In genomic region chr6:30160791-30161261, GRCh38 we compare ENCODE assay signal across 25 cellular contexts. TPM values are rescaled to one million over a fixed set of nuclear protein-coding genes. Genes with fewer than 3 reads are reported as not detected.
DNase-seq lines count a peak whose midpoint lies in the region; ATAC-seq, FAIRE-seq and TF ChIP-seq lines count a peak whose summit lies in the region.
"Had no signal": no experiment of that assay in that cellular context is flagged by ENCODE, and none has a peak within 500 bp of the region (broad histone marks: within the 10 kb centered on the region; RNA-seq: fewer than 3 reads in every experiment).

TRIM10 (minus strand) TSS chr6:30161211; CDS start chr6:30160858, 353 bp downstream.

- peaks cover 41% of the 10 kb centered on the region for H3K4me1 Mint-ChIP-seq in T-helper 1 cell treated with Interleukin-12 subunit alpha and Interleukin-12 subunit beta and Interleukin-4 antibody, amounts not matched to agents 30 μg/mL and 1 μg/mL, for 36 hours (ENCODE audit: low read depth)
- H3K4me1 Mint-ChIP-seq in H9 = no peaks in the 10 kb centered on the region
- H3K4me1 Mint-ChIP-seq in stimulated activated naive B cell treated with anti-CD40 and anti-IgM and Interleukin-4, amounts not matched to agents 10 μg/mL and 1 μg/mL and 100 μg/mL, for 72 hours = peaks cover 9 to 11% of the 10 kb centered on the region in 2 donors

- H3T11ph ChIP-seq in H9 (ENCODE audit: low read length) = no peak within 1 kb of the TSS

- no peaks in the 10 kb centered on the region for H3K23me2 ChIP-seq in H9 (ENCODE audit: insufficient read length, low read depth, low read length, poor library complexity, severe bottlenecking)

- no peak for FAIRE-seq in pancreas (lab: Jason Lieb, UNC)
- FAIRE-seq: A549, GM12878, H54, HTR-8/SVneo had no signal

- H2BK5ac ChIP-seq in H9 (ENCODE audit: insufficient read length, low read length) = no peak within 1 kb of the TSS

- H3K27ac ChIP-seq in H9 (ENCODE audit: insufficient read length, low read depth, low read length) (no peak within 1 kb of the TSS), esophagus muscularis mucosa (replicated peaks in 1 of 4) (no peak within 1 kb of the TSS), pancreas (no peak within 1 kb of the TSS)
- H3K27ac ChIP-seq: 22Rv1, A549, C4-2B had no signal

- peaks cover 3% of the 10 kb centered on the region; the same call in 1 of the 2 replicates for H3K4me1 ChIP-seq in H9 (ENCODE audit: insufficient read depth, low read length)
- H3K4me1 ChIP-seq in esophagus muscularis mucosa = peaks cover 0 to 10% (median 5%) of the 10 kb centered on the region in 4 donors
- H3K4me1 ChIP-seq in pancreas = no peaks in the 10 kb centered on the region

- H3K36me3 ChIP-seq in esophagus muscularis mucosa (no peaks in the 10 kb centered on the region), pancreas (no peaks in the 10 kb centered on the region)

- no peaks in the 10 kb centered on the region for H3K9me3 ChIP-seq in H9 (ENCODE audit: control insufficient read depth, low read depth, low read length)
- H3K9me3 ChIP-seq in esophagus muscularis mucosa = no peaks in the 10 kb centered on the region
- H3K9me3 ChIP-seq in pancreas = no peaks in the 10 kb centered on the region
- H3K9me3 ChIP-seq: A549 had no signal

- H2BK20ac ChIP-seq in H9 (ENCODE audit: low read depth, low read length, poor library complexity, severe bottlenecking) = no peak within 1 kb of the TSS

- no peak within 1 kb of the TSS for H3K9ac ChIP-seq in H9 (ENCODE audit: extremely low read depth, insufficient read length, low read length)

- H2AFZ ChIP-seq in H9 (ENCODE audit: low read length) = no peak within 1 kb of the TSS
- H2AFZ ChIP-seq: GM23338 had no signal

- H3K9me3 Mint-ChIP-seq in T-helper 1 cell treated with Interleukin-12 subunit alpha and Interleukin-12 subunit beta and Interleukin-4 antibody, amounts not matched to agents 30 μg/mL and 1 μg/mL, for 36 hours = no peaks in the 10 kb centered on the region
- no peaks in the 10 kb centered on the region for H3K9me3 Mint-ChIP-seq in H9
- H3K9me3 Mint-ChIP-seq in stimulated activated naive B cell treated with anti-CD40 and anti-IgM and Interleukin-4, amounts not matched to agents 10 μg/mL and 1 μg/mL and 100 μg/mL, for 72 hours = no peaks in the 10 kb centered on the region
- H3K9me3 Mint-ChIP-seq: CD4-positive, alpha-beta memory T cell; GM23338; HFFc6; IgD-negative memory B cell had no signal

- no peak within 1 kb of the TSS for H3K4me3 ChIP-seq in esophagus muscularis mucosa
- H3K4me3 ChIP-seq in pancreas = no peak within 1 kb of the TSS
- H3K4me3 ChIP-seq: A549, GM12878, GM23338 had no signal

- no peaks in the 10 kb centered on the region for H3K79me2 ChIP-seq in H9 (ENCODE audit: insufficient read depth, low read length)

- intact Hi-C loops in esophagus muscularis mucosa (cut with DNase I) = no loop called here
- intact Hi-C loops in pancreas (cut with DNase I) = no loop called here

- no peaks in the 10 kb centered on the region for H3K27me3 ChIP-seq in H9 (ENCODE audit: insufficient read depth, low read length)
- peaks cover 0 to 32% (median 0%) of the 10 kb centered on the region in 4 donors for H3K27me3 ChIP-seq in esophagus muscularis mucosa
- no peaks in the 10 kb centered on the region for H3K27me3 ChIP-seq in pancreas

- H4K8ac ChIP-seq in H9 (replicated peaks; ENCODE audit: insufficient read length, low read depth, low read length) = peak within 1 kb of the TSS; percentile 51

- no peak within 1 kb of the TSS for H2BK120ac ChIP-seq in H9 (ENCODE audit: low read depth, low read length, poor library complexity, severe bottlenecking)

- no peak within 1 kb of the TSS for H2BK15ac ChIP-seq in H9 (ENCODE audit: low read depth, low read length)

- TF ChIP-seq POLR2A in esophagus muscularis mucosa (IDR thresholded peaks at IDR 0.05; ENCODE audit: low read depth) = no peak

- no peak within 1 kb of the TSS for H4K5ac ChIP-seq in H9 (ENCODE audit: insufficient read length, low read depth, low read length)

- no peak within 1 kb of the TSS for H3K4me2 ChIP-seq in H9 (ENCODE audit: insufficient read depth, insufficient read length, low read length)
- H3K4me2 ChIP-seq: GM23338 had no signal

- H2AK5ac ChIP-seq in H9 (ENCODE audit: insufficient read length, low read length) = no peak within 1 kb of the TSS

- H4K20me1 ChIP-seq in H9 (ENCODE audit: control insufficient read depth, insufficient read depth, insufficient read length) = no peaks in the 10 kb centered on the region

- H3K23ac ChIP-seq in H9 (ENCODE audit: insufficient read length, low read depth, low read length) = no peak within 1 kb of the TSS

- no peak within 1 kb of the TSS for H3K18ac ChIP-seq in H9 (ENCODE audit: insufficient read length, low read depth, low read length)

- WGBS in H9 (ENCODE audit: extremely low coverage, insufficient read length, low lambda C conversion rate) = no CpG with 5 or more reads among the region's 2 CpGs
- 63% methylated on average over 2 of the region's 2 CpGs for WGBS in esophagus muscularis mucosa
- WGBS in pancreas, 2 donors = 54 to 65% methylated on average over 2 of the region's 2 CpGs

- no peak within 1 kb of the TSS; the same call in 1 of the 2 replicates for H3K14ac ChIP-seq in H9 (ENCODE audit: insufficient read depth, low read length)

- no peaks in the 10 kb centered on the region for H3K36me3 Mint-ChIP-seq in T-helper 1 cell treated with Interleukin-12 subunit alpha and Interleukin-12 subunit beta and Interleukin-4 antibody, amounts not matched to agents 30 μg/mL and 1 μg/mL, for 36 hours (ENCODE audit: low read depth)
- no peaks in the 10 kb centered on the region for H3K36me3 Mint-ChIP-seq in H9 (ENCODE audit: insufficient read depth in 1 of 3, low read depth in 3 of 3)
- no peaks in the 10 kb centered on the region for H3K36me3 Mint-ChIP-seq in stimulated activated naive B cell treated with anti-CD40 and anti-IgM and Interleukin-4, amounts not matched to agents 10 μg/mL and 1 μg/mL and 100 μg/mL, for 72 hours
- H3K36me3 Mint-ChIP-seq: CD4-positive, alpha-beta memory T cell had no signal

- no peak within 1 kb of the TSS for H3K4ac ChIP-seq in H9 (ENCODE audit: low read depth, low read length)

- no peak for TF ChIP-seq CTCF in H9 (conservative IDR thresholded peaks at IDR 0.05)
- no peak for TF ChIP-seq CTCF in esophagus muscularis mucosa (IDR thresholded peaks at IDR 0.05)
- no peak for TF ChIP-seq CTCF in pancreas (IDR thresholded peaks at IDR 0.05)

- peak within 1 kb of the TSS; percentile 22 for H3K27ac Mint-ChIP-seq in T-helper 1 cell treated with Interleukin-12 subunit alpha and Interleukin-12 subunit beta and Interleukin-4 antibody, amounts not matched to agents 30 μg/mL and 1 μg/mL, for 36 hours
- no peak within 1 kb of the TSS for H3K27ac Mint-ChIP-seq in H9
- peak within 1 kb of the TSS; percentile 26 for H3K27ac Mint-ChIP-seq in stimulated activated naive B cell treated with anti-CD40 and anti-IgM and Interleukin-4, amounts not matched to agents 10 μg/mL and 1 μg/mL and 100 μg/mL, for 72 hours
- H3K27ac Mint-ChIP-seq: GM23338, HFFc6, IgD-negative memory B cell had no signal

- no peaks in the 10 kb centered on the region for H3K79me1 ChIP-seq in H9 (ENCODE audit: insufficient read depth, low read depth, low read length, poor library complexity, severe bottlenecking)

- H3K4me3 Mint-ChIP-seq in T-helper 1 cell treated with Interleukin-12 subunit alpha and Interleukin-12 subunit beta and Interleukin-4 antibody, amounts not matched to agents 30 μg/mL and 1 μg/mL, for 36 hours = no peak within 1 kb of the TSS
- H3K4me3 Mint-ChIP-seq in H9 = no peak within 1 kb of the TSS
- no peak within 1 kb of the TSS for H3K4me3 Mint-ChIP-seq in stimulated activated naive B cell treated with anti-CD40 and anti-IgM and Interleukin-4, amounts not matched to agents 10 μg/mL and 1 μg/mL and 100 μg/mL, for 72 hours
- H3K4me3 Mint-ChIP-seq: GM23338, HFFc6 had no signal

- no peak for TF ChIP-seq EP300 in esophagus muscularis mucosa (IDR thresholded peaks at IDR 0.05)

- H3K27me3 Mint-ChIP-seq in T-helper 1 cell treated with Interleukin-12 subunit alpha and Interleukin-12 subunit beta and Interleukin-4 antibody, amounts not matched to agents 30 μg/mL and 1 μg/mL, for 36 hours (ENCODE audit: low read depth) = no peaks in the 10 kb centered on the region
- peaks cover 49% of the 10 kb centered on the region for H3K27me3 Mint-ChIP-seq in H9 (ENCODE audit: low read depth)
- peaks cover 42 to 43% of the 10 kb centered on the region in 2 donors for H3K27me3 Mint-ChIP-seq in stimulated activated naive B cell treated with anti-CD40 and anti-IgM and Interleukin-4, amounts not matched to agents 10 μg/mL and 1 μg/mL and 100 μg/mL, for 72 hours

- no peak for DNase-seq in T-helper 1 cell
- no peak for DNase-seq in H9
- DNase-seq in esophagus muscularis mucosa (ENCODE audit: extremely low spot score) = peak; percentile 91
- DNase-seq in stimulated activated naive B cell treated with anti-CD40 and anti-IgM and Interleukin-4, amounts not matched to agents 10 μg/mL and 1 μg/mL and 100 μg/mL, for 72 hours = no peak
- no peak for DNase-seq in pancreas
- DNase-seq: AML-193; CD4-positive, alpha-beta memory T cell; DMS 273 treated with DMSO at 0.1 percent for 48 hours; DMS53; DND-41; EL; HFFc6 had no signal

- H3K56ac ChIP-seq in H9 (ENCODE audit: insufficient read length, low read depth, low read length) = no peak within 1 kb of the TSS

- H2BK12ac ChIP-seq in H9 (ENCODE audit: insufficient read length, low read depth, low read length) = no peak within 1 kb of the TSS

- no peak for ATAC-seq in stimulated activated naive B cell treated with anti-CD40 and anti-IgM and Interleukin-4, amounts not matched to agents 10 μg/mL and 1 μg/mL and 100 μg/mL, for 72 hours (replicated peaks)
- ATAC-seq in HG03139 (IDR thresholded peaks at IDR 0.05; ENCODE audit: unreplicated experiment) = no peak
- ATAC-seq in pancreas = no peak
- ATAC-seq: A549, GM12878, GM23338, HCT116 had no signal

- no peak within 1 kb of the TSS for H4K91ac ChIP-seq in H9 (ENCODE audit: insufficient read length, low read depth, low read length)

RNA-seq across cellular contexts. Expression of gene TRIM10, which starts in this region (rescaled TPM):
- 0.07 and 0.09 TPM in 2 replicates for total RNA-seq in H9 (2021)
- total RNA-seq in esophagus muscularis mucosa = under 1 TPM in 3 of 4 donors, not detected in 1; 0.17 to 0.50 (median 0.42) TPM
- total RNA-seq in pancreas = under 1 TPM in 1 of 6 donors, not detected in 5; 0.03 TPM
- under 1 TPM in 1 of 2 donors, not detected in 1; 0.02 TPM for polyA plus RNA-seq in pancreas
- total RNA-seq: CD4-positive, alpha-beta memory T cell; G401; GM12878; HFFc6 had no signal
- polyA plus RNA-seq: BJ; CD4-positive, alpha-beta memory T cell; GM23338; IgD-negative memory B cell had no signal

Comparison
In these comparisons a context has a peak if more than half of its experiments do, and no peak if none do; other contexts are left out.
1. Peak in DNase-seq in esophagus muscularis mucosa; RNA of the gene not detected or under 1 TPM.
2. H3K27ac Mint-ChIP-seq: peak in T-helper 1 cell treated with Interleukin-12 subunit alpha and Interleukin-12 subunit beta and Interleukin-4 antibody, amounts not matched to agents 30 μg/mL and 1 μg/mL, for 36 hours (single experiment) and stimulated activated naive B cell treated with anti-CD40 and anti-IgM and Interleukin-4, amounts not matched to agents 10 μg/mL and 1 μg/mL and 100 μg/mL, for 72 hours (single experiment); none in H9 (0 of 3).